Comparison of ENCODE assay signal across 1 cellular context in the genomic region with DNA sequence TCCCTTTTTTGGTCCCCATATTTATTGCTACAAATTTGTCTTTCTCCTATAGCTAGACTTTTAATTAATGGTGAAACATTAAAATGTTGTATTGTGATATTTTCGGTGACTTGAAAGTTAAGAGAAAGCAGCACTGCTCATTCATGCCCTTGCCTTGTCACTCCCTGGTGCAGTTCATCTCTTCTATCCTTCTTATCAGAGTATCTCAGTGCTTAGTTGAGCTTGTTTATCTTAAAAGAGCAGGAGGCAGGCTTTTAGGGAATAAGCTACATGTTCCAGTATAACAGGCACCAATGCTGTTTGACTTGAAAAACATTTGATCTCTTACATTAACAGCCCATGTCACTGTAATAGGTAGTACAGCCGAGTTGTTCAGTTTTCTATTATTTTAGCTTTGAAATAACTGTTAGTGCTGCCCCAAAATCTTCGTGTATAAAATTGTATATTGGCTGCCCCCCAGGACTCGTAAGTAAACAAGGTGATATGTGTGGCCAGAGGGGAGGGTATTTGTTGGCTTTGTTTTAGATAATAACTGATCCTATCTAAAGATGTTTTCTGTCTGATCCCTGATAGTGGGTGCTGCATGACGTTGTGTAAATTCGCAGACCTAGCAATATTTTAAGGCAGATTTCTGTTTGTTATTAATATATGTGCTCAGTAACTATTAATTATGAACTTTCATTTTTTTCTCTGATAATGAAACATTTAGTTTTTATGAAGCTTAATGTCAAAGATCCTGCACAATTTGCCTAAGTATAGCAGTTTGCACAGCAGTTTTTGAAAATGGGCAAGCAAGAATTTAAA.
TF ChIP-seq lines count a peak whose summit lies in the region.

No MANE protein-coding gene starts in this region.

TF ChIP-seq in IMR-90, 13 proteins besides CTCF, POLR2A, EP300 and RAD21:
- TF ChIP-seq MAFK (IDR thresholded peaks at IDR 0.05; ENCODE audit: low read depth, low read length) (0 out of 2 replicates have a peak, but pooled peaks have one; percentile 4), MAZ (IDR thresholded peaks at IDR 0.05; ENCODE audit: borderline replicate concordance, low read depth, low read length) (no peak)
